ENCODE assay signal across 14 cellular contexts in genomic region chr2:238895361-238895882, GRCh38. TPM values are rescaled to one million over a fixed set of nuclear protein-coding genes. Genes with fewer than 3 reads are reported as not detected.
DNase-seq lines count a peak whose midpoint lies in the region; ATAC-seq and TF ChIP-seq lines count a peak whose summit lies in the region.
"Had no signal": no experiment of that assay in that cellular context is flagged by ENCODE, and none has a peak within 500 bp of the region (broad histone marks: within the 10 kb centered on the region; RNA-seq: fewer than 3 reads in every experiment).

No MANE protein-coding gene starts in this region.

- peak overlapping the region in 4 of 12 donors; percentile 6 to 55 (median 30) for H3K27ac ChIP-seq in heart left ventricle
- H3K27ac ChIP-seq in esophagus muscularis mucosa (replicated peaks in 1 of 4) = peak overlapping the region; percentile 26 to 65 (median 42)
- no peak overlapping the region for H3K27ac ChIP-seq in neural progenitor cell
- H3K27ac ChIP-seq in uterus = peak overlapping the region; percentile 57 to 69
- H3K27ac ChIP-seq: epithelial cell of prostate had no signal

- POLR2A ChIA-PET in activated CD4-positive, alpha-beta T cell treated with anti-CD3 and anti-CD28 coated beads, Interleukin-2, amount 10 ng/mL, durations not matched to agents 7 days and 5 days (lab: Charles Lee) = no interaction called here

- H3K27me3 ChIP-seq in heart left ventricle (peaks cover 0 to 5% (median 0%) of the 10 kb centered on the region in 9 donors), esophagus muscularis mucosa (no peaks in the 10 kb centered on the region), neural progenitor cell (no peaks in the 10 kb centered on the region), uterus (no peaks in the 10 kb centered on the region)

- ATAC-seq in heart left ventricle (peak in 3 of 4 donors; percentile 5 to 21 (median 20)), left cardiac atrium (no peak)
- ATAC-seq: activated CD8-positive, alpha-beta T cell treated with anti-CD3 and anti-CD28 coated beads, Interleukin-2, amount 10 ng/mL, durations not matched to agents 7 days and 5 days; left colon; T-cell had no signal

- no peak overlapping the region for H2AFZ ChIP-seq in neural progenitor cell (replicated peaks)

- peak overlapping the region; percentile 69 for H3K27ac Mint-ChIP-seq in neural progenitor cell
- no peak overlapping the region for H3K27ac Mint-ChIP-seq in activated CD4-positive, alpha-beta T cell treated with anti-CD3 and anti-CD28 coated beads, Interleukin-2, amount 10 ng/mL, durations not matched to agents 7 days and 5 days
- H3K27ac Mint-ChIP-seq: activated CD8-positive, alpha-beta T cell treated with anti-CD3 and anti-CD28 coated beads, Interleukin-2, amount 10 ng/mL, durations not matched to agents 7 days and 5 days; T-cell had no signal

- H3K79me2 ChIP-seq in neural progenitor cell (ENCODE audit: low read depth) = no peaks in the 10 kb centered on the region

- TF ChIP-seq POLR2A in heart left ventricle (IDR thresholded peaks at IDR 0.05) (no peak), esophagus muscularis mucosa (IDR thresholded peaks at IDR 0.05; ENCODE audit: low read depth) (no peak), uterus (IDR thresholded peaks at IDR 0.05) (no peak)

- H3K4me1 ChIP-seq in heart left ventricle (peaks cover 0 to 25% (median 4%) of the 10 kb centered on the region in 12 donors), esophagus muscularis mucosa (peaks cover 10 to 79% (median 64%) of the 10 kb centered on the region in 4 donors), neural progenitor cell (peaks cover 22% of the 10 kb centered on the region), uterus (peaks cover 8 to 17% of the 10 kb centered on the region in 2 donors)

- TF ChIP-seq EP300 in esophagus muscularis mucosa (IDR thresholded peaks at IDR 0.05) = no peak

- no peak overlapping the region for H3K4me3 Mint-ChIP-seq in neural progenitor cell
- H3K4me3 Mint-ChIP-seq in activated CD4-positive, alpha-beta T cell treated with anti-CD3 and anti-CD28 coated beads, Interleukin-2, amount 10 ng/mL, durations not matched to agents 7 days and 5 days = no peak overlapping the region
- H3K4me3 Mint-ChIP-seq: activated CD8-positive, alpha-beta T cell treated with anti-CD3 and anti-CD28 coated beads, Interleukin-2, amount 10 ng/mL, durations not matched to agents 7 days and 5 days; T-cell had no signal

- WGBS in heart left ventricle, 4 donors = 44 to 61% (median 58%) methylated on average over 7 to 20 of the region's 20 CpGs
- 58% methylated on average over 20 of the region's 20 CpGs for WGBS in esophagus muscularis mucosa

- peak overlapping the region in 2 of 12 donors; percentile 12 to 22 for H3K4me3 ChIP-seq in heart left ventricle
- peak overlapping the region in 3 of 4 donors; percentile 4 to 16 (median 9) for H3K4me3 ChIP-seq in esophagus muscularis mucosa
- H3K4me3 ChIP-seq in neural progenitor cell = no peak overlapping the region
- no peak overlapping the region for H3K4me3 ChIP-seq in uterus

- no peak for TF ChIP-seq CTCF in heart left ventricle (IDR thresholded peaks at IDR 0.05)
- TF ChIP-seq CTCF in esophagus muscularis mucosa (IDR thresholded peaks at IDR 0.05) = no peak
- no peak for TF ChIP-seq CTCF in neural progenitor cell (IDR thresholded peaks at IDR 0.05)
- no peak for TF ChIP-seq CTCF in uterus (IDR thresholded peaks at IDR 0.05)

- H3K36me3 Mint-ChIP-seq in neural progenitor cell = no peaks in the 10 kb centered on the region
- no peaks in the 10 kb centered on the region for H3K36me3 Mint-ChIP-seq in activated CD4-positive, alpha-beta T cell treated with anti-CD3 and anti-CD28 coated beads, Interleukin-2, amount 10 ng/mL, durations not matched to agents 7 days and 5 days (ENCODE audit: low read depth)
- H3K36me3 Mint-ChIP-seq: T-cell had no signal

- H3K9ac ChIP-seq in neural progenitor cell = no peak overlapping the region

- peaks cover 46% of the 10 kb centered on the region for H3K4me1 Mint-ChIP-seq in neural progenitor cell
- H3K4me1 Mint-ChIP-seq in activated CD4-positive, alpha-beta T cell treated with anti-CD3 and anti-CD28 coated beads, Interleukin-2, amount 10 ng/mL, durations not matched to agents 7 days and 5 days = no peaks in the 10 kb centered on the region
- H3K4me1 Mint-ChIP-seq: T-cell had no signal

- no peaks in the 10 kb centered on the region for H4K20me1 ChIP-seq in neural progenitor cell (ENCODE audit: low read depth)

- no peaks in the 10 kb centered on the region for H3F3A ChIP-seq in neural progenitor cell (ENCODE audit: low read depth)

- DNase-seq in heart left ventricle = no peak
- no peak for DNase-seq in left cardiac atrium
- no peak for DNase-seq in esophagus muscularis mucosa (ENCODE audit: extremely low spot score)
- no peak for DNase-seq in neural progenitor cell (ENCODE audit: low spot score)
- no peak for DNase-seq in uterus
- no peak for DNase-seq in HK-2 (ENCODE audit: unreplicated experiment)
- DNase-seq in activated CD4-positive, alpha-beta T cell treated with anti-CD3 and anti-CD28 coated beads, Interleukin-2, amount 10 ng/mL, durations not matched to agents 7 days and 5 days = no peak
- DNase-seq in stimulated activated CD4-positive, alpha-beta T cell treated with anti-CD3 and anti-CD28 coated beads, Interleukin-4, amount 100 ng/mL, for 24 hours = no peak
- DNase-seq: activated CD8-positive, alpha-beta T cell treated with anti-CD3 and anti-CD28 coated beads, Interleukin-2, amount 10 ng/mL, durations not matched to agents 7 days and 5 days; hippocampal formation; NCI-H526; T-cell had no signal

- H3K27me3 Mint-ChIP-seq in neural progenitor cell (ENCODE audit: insufficient read depth, low read depth) = peaks cover 9% of the 10 kb centered on the region
- no peaks in the 10 kb centered on the region for H3K27me3 Mint-ChIP-seq in activated CD4-positive, alpha-beta T cell treated with anti-CD3 and anti-CD28 coated beads, Interleukin-2, amount 10 ng/mL, durations not matched to agents 7 days and 5 days

- H3K36me3 ChIP-seq in heart left ventricle = no peaks in the 10 kb centered on the region
- H3K36me3 ChIP-seq in esophagus muscularis mucosa = no peaks in the 10 kb centered on the region
- H3K36me3 ChIP-seq in neural progenitor cell = no peaks in the 10 kb centered on the region
- H3K36me3 ChIP-seq in uterus = no peaks in the 10 kb centered on the region

- CTCF ChIA-PET in activated CD4-positive, alpha-beta T cell treated with anti-CD3 and anti-CD28 coated beads, Interleukin-2, amount 10 ng/mL, durations not matched to agents 7 days and 5 days (lab: Charles Lee) = no interaction called here

- peaks cover 3% of the 10 kb centered on the region for H3K9me3 Mint-ChIP-seq in neural progenitor cell
- H3K9me3 Mint-ChIP-seq in activated CD4-positive, alpha-beta T cell treated with anti-CD3 and anti-CD28 coated beads, Interleukin-2, amount 10 ng/mL, durations not matched to agents 7 days and 5 days = no peaks in the 10 kb centered on the region
- H3K9me3 Mint-ChIP-seq: T-cell had no signal

- intact Hi-C loops in heart left ventricle (cut with DNase I) (no loop called here), left cardiac atrium (cut with DNase I) (no loop called here), esophagus muscularis mucosa (cut with DNase I) (no loop called here), uterus (cut with DNase I; ENCODE audit: low total_unique reads) (no loop called here)

- peak overlapping the region; percentile 21 for H3K4me2 ChIP-seq in neural progenitor cell

- H3K9me3 ChIP-seq in heart left ventricle (no peaks in the 10 kb centered on the region), esophagus muscularis mucosa (no peaks in the 10 kb centered on the region), neural progenitor cell (ENCODE audit: low read depth) (no peaks in the 10 kb centered on the region), uterus (no peaks in the 10 kb centered on the region)

RNA-seq across cellular contexts. Expression of gene TWIST2, which starts 47.5 kb away (rescaled TPM):
- total RNA-seq in heart left ventricle (10 to 100 TPM in 1 of 9 donors, 1 to 10 TPM in 3, under 1 TPM in 5; 0.39 to 10.9 (median 0.92) TPM), left cardiac atrium (1 to 10 TPM; 7.6 to 8.3 TPM), esophagus muscularis mucosa (10 to 100 TPM; 37.4 to 51.6 (median 47.4) TPM), neural progenitor cell (ENCODE audit: low replicate concordance) (0.51 and 1.7 TPM in 2 replicates), uterus (100 to 1,000 TPM in 1 of 4 donors, 10 to 100 TPM in 3; 28.1 to 199 (median 63.9) TPM)
- 1 to 10 TPM; 1.4 to 2.8 TPM for polyA plus RNA-seq in heart left ventricle
- not detected for total RNA-seq in activated CD4-positive, alpha-beta T cell treated with anti-CD3 and anti-CD28 coated beads, Interleukin-2, amount 10 ng/mL, durations not matched to agents 7 days and 5 days
- total RNA-seq: activated CD8-positive, alpha-beta T cell treated with anti-CD3 and anti-CD28 coated beads, Interleukin-2, amount 10 ng/mL, durations not matched to agents 7 days and 5 days; T-cell had no signal

Comparison
In these comparisons a context has a peak if more than half of its experiments do, and no peak if none do; other contexts are left out.
1. ATAC-seq: peak in heart left ventricle (3 of 4); none in left cardiac atrium (0 of 2).
2. H3K4me3 ChIP-seq: peak in esophagus muscularis mucosa (3 of 4); none in neural progenitor cell (single experiment) and uterus (0 of 2).